23 cellular contexts compared by ENCODE assay signal in genomic region chr7:32250494-32251260, GRCh38.
DNase-seq lines count a peak whose midpoint lies in the region; ATAC-seq and FAIRE-seq lines count a peak whose summit lies in the region.
"Had no signal": no experiment of that assay in that cellular context is flagged by ENCODE, and none has a peak within 500 bp of the region (broad histone marks: within the 10 kb centered on the region; RNA-seq: fewer than 3 reads in every experiment).

No MANE protein-coding gene starts in this region.

- intact Hi-C loops in right cardiac atrium (cut with DNase I) (no loop called here), left cardiac atrium (cut with DNase I) (no loop called here)

- H3K4me3 ChIP-seq in right cardiac atrium (ENCODE audit: low read length) (no peak overlapping the region), small intestine (ENCODE audit: low read depth in 1 of 2, low read length in 2 of 2) (no peak overlapping the region)
- H3K4me3 ChIP-seq: BLaER1 treated with 17β-estradiol and CSF1 and Interleukin-3, amounts not matched to agents 10 nM and 100 nM; hepatocyte; pancreas; uterus had no signal

- DNase-seq in right cardiac atrium (peak in 2 of 3 donors; percentile 46 to 53), left cardiac atrium (no peak), NCI-H82 (lab: John Stamatoyannopoulos, UW) (peak; percentile 98), cerebellar nuclear complex (lab: John Stamatoyannopoulos, UW) (peak; percentile 12 to 67), small intestine (peak; percentile 55), DMS53 (lab: John Stamatoyannopoulos, UW) (no peak)
- DNase-seq: activated naive CD4-positive, alpha-beta T cell treated with Interleukin-2 at 50 U/mL for 16 hours; activated T-cell treated with anti-CD3 and anti-CD28 coated beads for 4 hours; foreskin fibroblast; HCEC 1CT; KG1; left ventricle myocardium superior; midbrain; natural killer cell; NK-92 treated with Interleukin-12 subunit alpha and Interleukin-12 subunit beta, amount 100 ng/mL, for 24 hours; T-helper 17 cell; uterus had no signal

- no peak for FAIRE-seq in small intestine (lab: Jason Lieb, UNC)
- FAIRE-seq: pancreas had no signal

- H3K4me1 ChIP-seq in right cardiac atrium (ENCODE audit: control insufficient read depth, insufficient read depth, low read length) (peaks cover 8% of the 10 kb centered on the region), small intestine (ENCODE audit: control insufficient read depth in 2 of 2, insufficient read depth in 1 of 2, low read depth in 1 of 2, low read length in 1 of 2) (peaks cover 0 to 6% of the 10 kb centered on the region in 2 donors)
- H3K4me1 ChIP-seq: BLaER1 treated with 17β-estradiol and CSF1 and Interleukin-3, amounts not matched to agents 10 nM and 100 nM; pancreas; uterus had no signal

- H3K27me3 ChIP-seq in right cardiac atrium (ENCODE audit: control insufficient read depth, insufficient read depth) (no peaks in the 10 kb centered on the region), small intestine (ENCODE audit: control insufficient read depth in 2 of 2, insufficient read depth in 2 of 2, low read length in 2 of 2) (peaks cover 0 to 3% of the 10 kb centered on the region in 2 donors)
- H3K27me3 ChIP-seq: BLaER1 treated with 17β-estradiol and CSF1 and Interleukin-3, amounts not matched to agents 10 nM and 100 nM; hepatocyte; pancreas; uterus had no signal

- H3K27ac ChIP-seq in right cardiac atrium (ENCODE audit: low read length) = no peak overlapping the region
- H3K27ac ChIP-seq in small intestine (ENCODE audit: low read depth in 1 of 2, low read length in 1 of 2) = no peak overlapping the region
- H3K27ac ChIP-seq: BLaER1 treated with 17β-estradiol and CSF1 and Interleukin-3, amounts not matched to agents 10 nM and 100 nM; hepatocyte; pancreas; uterus had no signal

- no peak for ATAC-seq in right cardiac atrium
- ATAC-seq in left cardiac atrium = no peak
- no peak for ATAC-seq in GM21447 (IDR thresholded peaks at IDR 0.05; ENCODE audit: unreplicated experiment)
- ATAC-seq in HG02623 (IDR thresholded peaks at IDR 0.05; ENCODE audit: unreplicated experiment) = no peak
- ATAC-seq: left ventricle myocardium superior, Panc1, T-helper 17 cell had no signal

- 65% methylated on average over 18 of the region's 18 CpGs for WGBS in right cardiac atrium
- WGBS in small intestine, 3 donors = 35 to 66% (median 65%) methylated on average over 18 of the region's 18 CpGs

- H3K9me3 ChIP-seq in right cardiac atrium (ENCODE audit: control insufficient read depth, low read length) (no peaks in the 10 kb centered on the region), small intestine (ENCODE audit: control insufficient read depth, low read depth) (no peaks in the 10 kb centered on the region)
- H3K9me3 ChIP-seq: BLaER1 treated with 17β-estradiol and CSF1 and Interleukin-3, amounts not matched to agents 10 nM and 100 nM; pancreas; uterus had no signal

- no peaks in the 10 kb centered on the region for H3K36me3 ChIP-seq in small intestine (ENCODE audit: control insufficient read depth in 2 of 2, insufficient read depth in 2 of 2, low read length in 2 of 2)
- H3K36me3 ChIP-seq: BLaER1 treated with 17β-estradiol and CSF1 and Interleukin-3, amounts not matched to agents 10 nM and 100 nM; pancreas; uterus had no signal

Comparison
In these comparisons a context has a peak if more than half of its experiments do, and no peak if none do; other contexts are left out.
1. DNase-seq: peak in right cardiac atrium (2 of 3), NCI-H82 (single experiment), cerebellar nuclear complex (2 of 2) and small intestine (single experiment); none in left cardiac atrium (single experiment) and DMS53 (single experiment).